8 cellular contexts compared by ENCODE assay signal in the genomic region with DNA sequence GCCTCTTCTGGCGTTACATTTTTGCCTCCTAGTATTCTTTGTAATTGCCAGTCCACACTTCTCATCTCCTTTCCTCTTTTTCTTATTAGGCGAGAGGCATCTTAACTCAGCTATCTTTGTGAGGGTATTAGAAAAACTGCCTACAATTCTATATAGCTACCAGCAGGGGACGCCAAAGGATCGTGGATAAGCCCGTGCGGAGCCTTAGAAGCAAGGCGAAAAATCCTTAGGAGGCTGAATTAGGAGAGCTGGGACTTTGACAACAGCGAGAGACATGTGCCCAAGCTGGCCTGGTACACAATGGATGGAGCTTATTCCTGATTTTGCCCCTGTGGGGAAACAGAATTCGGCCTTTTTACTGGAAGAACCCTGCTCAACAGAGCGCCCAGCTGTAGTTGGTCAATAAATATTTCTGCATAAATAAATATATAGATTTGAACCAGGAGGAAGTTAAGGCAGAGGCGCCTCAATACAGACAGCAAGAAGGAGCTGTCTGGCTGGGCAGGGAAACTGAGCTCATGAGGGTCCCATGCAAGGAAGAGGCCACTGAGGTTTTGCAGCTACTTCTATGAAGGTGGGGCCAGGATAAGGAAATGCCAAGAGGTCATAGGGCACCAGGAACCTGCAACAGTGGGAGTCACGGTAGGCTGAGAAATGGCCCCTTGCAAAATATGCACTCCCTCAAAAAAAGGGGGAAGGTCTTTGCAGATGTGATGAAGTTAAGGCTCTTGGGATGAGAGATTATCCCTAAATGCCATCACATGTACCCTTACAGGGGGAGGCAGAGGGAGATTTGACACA. TPM values are rescaled to one million over a fixed set of nuclear protein-coding genes. Genes with fewer than 3 reads are reported as not detected.
DNase-seq lines count a peak whose midpoint lies in the region; TF ChIP-seq lines count a peak whose summit lies in the region.

No MANE protein-coding gene starts in this region.

- H3K9me3 ChIP-seq in A673 (ENCODE audit: low read depth, low read length, poor library complexity, severe bottlenecking), result no peaks in the 10 kb centered on the region

- H3K4me1 ChIP-seq in A673 (ENCODE audit: insufficient read depth, low read length, poor library complexity, severe bottlenecking), result no peaks in the 10 kb centered on the region

- no TSS peak for BruUV-seq in A673 (replicated peaks; lab: Mats Ljungman, UMichigan)

- peak; percentile 75 for DNase-seq in A673 (ENCODE audit: low spot score)
- peak; percentile 26 for DNase-seq in GM12864 (ENCODE audit: low read depth)
- peak; percentile 47 for DNase-seq in MV-4-11 (lab: John Stamatoyannopoulos, UW)
- peak; percentile 49 for DNase-seq in RWPE1 (ENCODE audit: low spot score)
- DNase-seq in cerebellar cortex (ENCODE audit: low spot score), result peak; percentile 61
- DNase-seq in left kidney (ENCODE audit: low read depth, low spot score), result peak; percentile 88
- DNase-seq in superior temporal gyrus (ENCODE audit: extremely low spot score), result peak; percentile 92
- DNase-seq in effector CD8-positive, alpha-beta T cell (lab: John Stamatoyannopoulos, UW), result no peak

- CTCF ChIA-PET in A673 (lab: Charles Lee) (interaction anchor here (0.5 to 1.5 kb wide), 9 partner anchors 14 to 1967 kb away, joined by 3 to 22 read pairs (median 4); partner anchors contain the start of gene RBM19), RWPE1 (lab: Yijun Ruan, JAX) (interaction anchor here (0.6 to 1.4 kb wide), 20 partner anchors 9 to 1937 kb away, joined by 3 to 21 read pairs (median 4); no protein-coding TSS in a partner anchor)

- peak; percentile 92 for TF ChIP-seq CTCF in A673 (conservative IDR thresholded peaks at IDR 0.05; ENCODE audit: low read depth, low read length)
- peak; percentile 95 for TF ChIP-seq CTCF in GM12864 (IDR thresholded peaks at IDR 0.05; ENCODE audit: low read depth, low read length, missing control alignments)
- TF ChIP-seq CTCF in RWPE1 (conservative IDR thresholded peaks at IDR 0.05; ENCODE audit: low read depth), result peak; percentile 93

- H3K27me3 ChIP-seq in A673 (replicated peaks; ENCODE audit: insufficient read depth, low read depth, low read length, poor library complexity), result no peaks in the 10 kb centered on the region

- H3K27ac ChIP-seq in A673 (ENCODE audit: low read depth, low read length, poor library complexity, severe bottlenecking) (no peak overlapping the region), RWPE1 (no peak overlapping the region)

- no peaks in the 10 kb centered on the region for H3K36me3 ChIP-seq in A673 (ENCODE audit: insufficient read depth, low read length, poor library complexity, severe bottlenecking)

- intact Hi-C loops in A673 (cut with micrococcal nuclease; ENCODE audit: unreplicated experiment), result loop anchor here (1.0 to 10.0 kb wide), 6 partner anchors 494 to 1937 kb away; no protein-coding TSS in a partner anchor

- H3K4me3 ChIP-seq in A673 (ENCODE audit: low read depth, low read length, poor library complexity, severe bottlenecking) (no peak overlapping the region), GM12864 (ENCODE audit: low read depth, low read length) (no peak overlapping the region)

- POLR2A ChIA-PET in A673 (lab: Charles Lee; ENCODE audit: low non-redundant PET), result interaction anchor here (0.7 kb wide), 1 partner anchor 70 kb away, joined by 20 read pairs; no protein-coding TSS in a partner anchor
- POLR2A ChIA-PET in RWPE1 (lab: Yijun Ruan, JAX; ENCODE audit: low non-redundant PET), result no interaction called here

RNA-seq across cellular contexts. Expression of gene RBM19, which starts 14.6 kb away (rescaled TPM):
- total RNA-seq in A673 (2021), result 46.0 and 47.1 TPM in 2 replicates
